9 cellular contexts compared by ENCODE assay signal in genomic region chr7:7257899-7258692, GRCh38.
A peak's percentile ranks its signal among the peaks of the same experiment; 100 is the strongest.
DNase-seq lines count a peak whose midpoint lies in the region; ATAC-seq and TF ChIP-seq lines count a peak whose summit lies in the region.
"Had no signal": no experiment of that assay in that cellular context is flagged by ENCODE, and none has a peak within 500 bp of the region (broad histone marks: within the 10 kb centered on the region; RNA-seq: fewer than 3 reads in every experiment).

No MANE protein-coding gene starts in this region.

- no peak for TF ChIP-seq CTCF in parathyroid adenoma (IDR thresholded peaks at IDR 0.05)

- H3K36me3 ChIP-seq in parathyroid adenoma (ENCODE audit: control insufficient read depth, insufficient read depth, low read length) = no peaks in the 10 kb centered on the region

- H3K4me2 ChIP-seq in parathyroid adenoma (ENCODE audit: low read length) = no peak overlapping the region

- no peaks in the 10 kb centered on the region for H3K9me3 ChIP-seq in parathyroid adenoma (ENCODE audit: control insufficient read depth, low read length)

- H3K27me3 Mint-ChIP-seq in T-helper 1 cell treated with Interleukin-12 subunit alpha and Interleukin-12 subunit beta and Interleukin-4 antibody, amounts not matched to agents 30 μg/mL and 1 μg/mL, for 36 hours (ENCODE audit: low read depth) = no peaks in the 10 kb centered on the region

- DNase-seq in ACHN (peak; percentile 89), NCI-H2107 treated with DMSO at 0.1 percent for 48 hours (lab: John Stamatoyannopoulos, UW; ENCODE audit: unreplicated experiment) (no peak), EL (no peak), nucleus accumbens (lab: John Stamatoyannopoulos, UW) (no peak)

- H3K79me2 ChIP-seq in parathyroid adenoma = no peaks in the 10 kb centered on the region

- peaks cover 21% of the 10 kb centered on the region for H3K9me3 Mint-ChIP-seq in T-helper 1 cell treated with Interleukin-12 subunit alpha and Interleukin-12 subunit beta and Interleukin-4 antibody, amounts not matched to agents 30 μg/mL and 1 μg/mL, for 36 hours

- H3K27ac Mint-ChIP-seq in T-helper 1 cell treated with Interleukin-12 subunit alpha and Interleukin-12 subunit beta and Interleukin-4 antibody, amounts not matched to agents 30 μg/mL and 1 μg/mL, for 36 hours = peak overlapping the region; percentile 86

- no peak overlapping the region for H3K9ac ChIP-seq in parathyroid adenoma

- H3K4me1 Mint-ChIP-seq in T-helper 1 cell treated with Interleukin-12 subunit alpha and Interleukin-12 subunit beta and Interleukin-4 antibody, amounts not matched to agents 30 μg/mL and 1 μg/mL, for 36 hours (ENCODE audit: low read depth) = peaks cover 41% of the 10 kb centered on the region
- H3K4me1 Mint-ChIP-seq: neural crest cell had no signal

- in situ Hi-C loops in ACHN (cut with HindIII; ENCODE audit: low pct_ligation_motif_present, low pct_unique_long_range_greater_than_20kb, low sequenced_read_pairs) = no loop called here

- peaks cover 22% of the 10 kb centered on the region for H3K4me1 ChIP-seq in parathyroid adenoma

- H3K27me3 ChIP-seq in parathyroid adenoma (ENCODE audit: control insufficient read depth, insufficient read depth, low read length) = no peaks in the 10 kb centered on the region

- H2AFZ ChIP-seq in parathyroid adenoma = no peak overlapping the region

- H3K4me3 Mint-ChIP-seq in T-helper 1 cell treated with Interleukin-12 subunit alpha and Interleukin-12 subunit beta and Interleukin-4 antibody, amounts not matched to agents 30 μg/mL and 1 μg/mL, for 36 hours = peak overlapping the region; percentile 73
- H3K4me3 Mint-ChIP-seq: neural crest cell had no signal

- ATAC-seq in GM18870 (IDR thresholded peaks at IDR 0.05; ENCODE audit: unreplicated experiment) (peak; percentile 82), HG03039 (IDR thresholded peaks at IDR 0.05; ENCODE audit: unreplicated experiment) (peak; percentile 91)

- H3K36me3 Mint-ChIP-seq in T-helper 1 cell treated with Interleukin-12 subunit alpha and Interleukin-12 subunit beta and Interleukin-4 antibody, amounts not matched to agents 30 μg/mL and 1 μg/mL, for 36 hours (ENCODE audit: low read depth) = peaks cover 31% of the 10 kb centered on the region

- no peak overlapping the region for H3K4me3 ChIP-seq in parathyroid adenoma (ENCODE audit: low read depth, low read length)

- peak overlapping the region; percentile 30 for H3K27ac ChIP-seq in parathyroid adenoma
